In the genomic region with DNA sequence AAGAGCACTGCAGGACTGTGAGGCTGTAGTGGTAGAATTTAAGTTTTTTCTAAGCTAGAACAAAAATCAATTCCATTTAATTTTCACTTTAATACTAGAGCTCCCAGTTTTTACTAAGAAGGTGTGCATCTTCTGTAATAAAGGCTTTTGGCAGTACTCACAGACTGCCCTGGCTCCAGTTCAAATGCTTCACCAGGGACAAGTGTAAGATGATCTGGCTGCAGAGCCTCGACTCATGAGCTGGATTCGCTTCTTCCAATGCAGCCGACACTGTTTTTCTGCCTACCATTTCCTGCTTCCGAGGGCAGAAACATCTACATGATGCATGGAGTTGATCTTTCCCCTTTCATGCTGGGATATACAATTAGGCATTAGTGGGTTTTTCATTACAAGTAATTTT, we compare ENCODE assay signal across 1 cellular context.
TF ChIP-seq lines count a peak whose summit lies in the region.

No MANE protein-coding gene starts in this region.

TF ChIP-seq in WTC11, 78 proteins besides CTCF, POLR2A, EP300 and RAD21 (continued from another document):
- TF ChIP-seq, protein P1, sequence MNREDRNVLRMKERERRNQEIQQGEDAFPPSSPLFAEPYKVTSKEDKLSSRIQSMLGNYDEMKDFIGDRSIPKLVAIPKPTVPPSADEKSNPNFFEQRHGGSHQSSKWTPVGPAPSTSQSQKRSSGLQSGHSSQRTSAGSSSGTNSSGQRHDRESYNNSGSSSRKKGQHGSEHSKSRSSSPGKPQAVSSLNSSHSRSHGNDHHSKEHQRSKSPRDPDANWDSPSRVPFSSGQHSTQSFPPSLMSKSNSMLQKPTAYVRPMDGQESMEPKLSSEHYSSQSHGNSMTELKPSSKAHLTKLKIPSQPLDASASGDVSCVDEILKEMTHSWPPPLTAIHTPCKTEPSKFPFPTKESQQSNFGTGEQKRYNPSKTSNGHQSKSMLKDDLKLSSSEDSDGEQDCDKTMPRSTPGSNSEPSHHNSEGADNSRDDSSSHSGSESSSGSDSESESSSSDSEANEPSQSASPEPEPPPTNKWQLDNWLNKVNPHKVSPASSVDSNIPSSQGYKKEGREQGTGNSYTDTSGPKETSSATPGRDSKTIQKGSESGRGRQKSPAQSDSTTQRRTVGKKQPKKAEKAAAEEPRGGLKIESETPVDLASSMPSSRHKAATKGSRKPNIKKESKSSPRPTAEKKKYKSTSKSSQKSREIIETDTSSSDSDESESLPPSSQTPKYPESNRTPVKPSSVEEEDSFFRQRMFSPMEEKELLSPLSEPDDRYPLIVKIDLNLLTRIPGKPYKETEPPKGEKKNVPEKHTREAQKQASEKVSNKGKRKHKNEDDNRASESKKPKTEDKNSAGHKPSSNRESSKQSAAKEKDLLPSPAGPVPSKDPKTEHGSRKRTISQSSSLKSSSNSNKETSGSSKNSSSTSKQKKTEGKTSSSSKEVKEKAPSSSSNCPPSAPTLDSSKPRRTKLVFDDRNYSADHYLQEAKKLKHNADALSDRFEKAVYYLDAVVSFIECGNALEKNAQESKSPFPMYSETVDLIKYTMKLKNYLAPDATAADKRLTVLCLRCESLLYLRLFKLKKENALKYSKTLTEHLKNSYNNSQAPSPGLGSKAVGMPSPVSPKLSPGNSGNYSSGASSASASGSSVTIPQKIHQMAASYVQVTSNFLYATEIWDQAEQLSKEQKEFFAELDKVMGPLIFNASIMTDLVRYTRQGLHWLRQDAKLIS (CRISPR knock-in tag; IDR thresholded peaks at IDR 0.05; ENCODE audit: borderline replicate concordance), result no peak
- TF ChIP-seq RORB (CRISPR knock-in tag; IDR thresholded peaks at IDR 0.05) (no peak), NFE2L1 (CRISPR knock-in tag; IDR thresholded peaks at IDR 0.05) (no peak), CBFB (CRISPR knock-in tag; IDR thresholded peaks at IDR 0.05; ENCODE audit: low read depth) (no peak), RELA (CRISPR knock-in tag; IDR thresholded peaks at IDR 0.05; ENCODE audit: borderline replicate concordance) (no peak), NR3C1 (CRISPR knock-in tag; conservative IDR thresholded peaks at IDR 0.05; ENCODE audit: low read depth) (no peak), OVOL2 (CRISPR knock-in tag; IDR thresholded peaks at IDR 0.05; ENCODE audit: borderline replicate concordance) (no peak)
- TF ChIP-seq, protein P2, sequence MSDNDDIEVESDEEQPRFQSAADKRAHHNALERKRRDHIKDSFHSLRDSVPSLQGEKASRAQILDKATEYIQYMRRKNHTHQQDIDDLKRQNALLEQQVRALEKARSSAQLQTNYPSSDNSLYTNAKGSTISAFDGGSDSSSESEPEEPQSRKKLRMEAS (CRISPR knock-in tag; IDR thresholded peaks at IDR 0.05), result no peak
- TF ChIP-seq, protein P3, sequence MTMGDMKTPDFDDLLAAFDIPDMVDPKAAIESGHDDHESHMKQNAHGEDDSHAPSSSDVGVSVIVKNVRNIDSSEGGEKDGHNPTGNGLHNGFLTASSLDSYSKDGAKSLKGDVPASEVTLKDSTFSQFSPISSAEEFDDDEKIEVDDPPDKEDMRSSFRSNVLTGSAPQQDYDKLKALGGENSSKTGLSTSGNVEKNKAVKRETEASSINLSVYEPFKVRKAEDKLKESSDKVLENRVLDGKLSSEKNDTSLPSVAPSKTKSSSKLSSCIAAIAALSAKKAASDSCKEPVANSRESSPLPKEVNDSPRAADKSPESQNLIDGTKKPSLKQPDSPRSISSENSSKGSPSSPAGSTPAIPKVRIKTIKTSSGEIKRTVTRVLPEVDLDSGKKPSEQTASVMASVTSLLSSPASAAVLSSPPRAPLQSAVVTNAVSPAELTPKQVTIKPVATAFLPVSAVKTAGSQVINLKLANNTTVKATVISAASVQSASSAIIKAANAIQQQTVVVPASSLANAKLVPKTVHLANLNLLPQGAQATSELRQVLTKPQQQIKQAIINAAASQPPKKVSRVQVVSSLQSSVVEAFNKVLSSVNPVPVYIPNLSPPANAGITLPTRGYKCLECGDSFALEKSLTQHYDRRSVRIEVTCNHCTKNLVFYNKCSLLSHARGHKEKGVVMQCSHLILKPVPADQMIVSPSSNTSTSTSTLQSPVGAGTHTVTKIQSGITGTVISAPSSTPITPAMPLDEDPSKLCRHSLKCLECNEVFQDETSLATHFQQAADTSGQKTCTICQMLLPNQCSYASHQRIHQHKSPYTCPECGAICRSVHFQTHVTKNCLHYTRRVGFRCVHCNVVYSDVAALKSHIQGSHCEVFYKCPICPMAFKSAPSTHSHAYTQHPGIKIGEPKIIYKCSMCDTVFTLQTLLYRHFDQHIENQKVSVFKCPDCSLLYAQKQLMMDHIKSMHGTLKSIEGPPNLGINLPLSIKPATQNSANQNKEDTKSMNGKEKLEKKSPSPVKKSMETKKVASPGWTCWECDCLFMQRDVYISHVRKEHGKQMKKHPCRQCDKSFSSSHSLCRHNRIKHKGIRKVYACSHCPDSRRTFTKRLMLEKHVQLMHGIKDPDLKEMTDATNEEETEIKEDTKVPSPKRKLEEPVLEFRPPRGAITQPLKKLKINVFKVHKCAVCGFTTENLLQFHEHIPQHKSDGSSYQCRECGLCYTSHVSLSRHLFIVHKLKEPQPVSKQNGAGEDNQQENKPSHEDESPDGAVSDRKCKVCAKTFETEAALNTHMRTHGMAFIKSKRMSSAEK (CRISPR knock-in tag; IDR thresholded peaks at IDR 0.05; ENCODE audit: borderline replicate concordance), result no peak
- TF ChIP-seq, protein P4, sequence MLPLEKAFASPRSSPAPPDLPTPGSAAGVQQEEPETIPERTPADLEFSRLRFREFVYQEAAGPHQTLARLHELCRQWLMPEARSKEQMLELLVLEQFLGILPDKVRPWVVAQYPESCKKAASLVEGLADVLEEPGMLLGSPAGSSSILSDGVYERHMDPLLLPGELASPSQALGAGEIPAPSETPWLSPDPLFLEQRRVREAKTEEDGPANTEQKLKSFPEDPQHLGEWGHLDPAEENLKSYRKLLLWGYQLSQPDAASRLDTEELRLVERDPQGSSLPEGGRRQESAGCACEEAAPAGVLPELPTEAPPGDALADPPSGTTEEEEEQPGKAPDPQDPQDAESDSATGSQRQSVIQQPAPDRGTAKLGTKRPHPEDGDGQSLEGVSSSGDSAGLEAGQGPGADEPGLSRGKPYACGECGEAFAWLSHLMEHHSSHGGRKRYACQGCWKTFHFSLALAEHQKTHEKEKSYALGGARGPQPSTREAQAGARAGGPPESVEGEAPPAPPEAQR (CRISPR knock-in tag; IDR thresholded peaks at IDR 0.05), result no peak
